Comparison of ENCODE assay signal across 22 cellular contexts in the genomic region with DNA sequence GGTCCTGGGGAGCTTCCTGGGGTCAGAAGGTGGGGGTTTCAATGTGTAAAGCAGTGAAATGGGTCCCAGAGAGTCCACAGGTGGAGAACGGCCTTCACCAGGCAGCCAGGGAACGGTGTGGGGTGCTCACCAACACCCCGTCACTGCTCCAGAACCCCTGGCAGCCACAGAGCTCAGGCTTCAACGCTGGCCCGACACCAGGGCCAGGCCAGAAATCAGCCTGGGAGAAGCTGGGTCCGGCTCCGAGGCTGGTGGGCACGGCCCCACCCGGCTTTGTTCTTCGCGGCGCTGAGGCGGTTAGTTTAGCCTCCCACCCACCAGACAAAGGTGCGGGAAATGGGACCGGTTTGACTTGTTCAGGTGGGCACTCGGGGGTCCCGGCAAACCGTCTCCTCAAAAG. TPM values are rescaled to one million over a fixed set of nuclear protein-coding genes. Genes with fewer than 3 reads are reported as not detected.
DNase-seq lines count a peak whose midpoint lies in the region; ATAC-seq, FAIRE-seq and TF ChIP-seq lines count a peak whose summit lies in the region.
"Had no signal": no experiment of that assay in that cellular context is flagged by ENCODE, and none has a peak within 500 bp of the region (broad histone marks: within the 10 kb centered on the region; RNA-seq: fewer than 3 reads in every experiment).

No MANE protein-coding gene starts in this region.

- no peak for TF ChIP-seq CTCF in HepG2 (CRISPR knock-in tag; IDR thresholded peaks at IDR 0.05)
- no peak for TF ChIP-seq CTCF in right lobe of liver (IDR thresholded peaks at IDR 0.05)
- no peak for TF ChIP-seq CTCF in H1 (IDR thresholded peaks at IDR 0.05; ENCODE audit: control extremely low read depth in 1 of 3, insufficient read depth in 1 of 3, low read depth in 1 of 3, low read length in 3 of 3)
- no peak for TF ChIP-seq CTCF in transverse colon (IDR thresholded peaks at IDR 0.05)

- H2BK15ac ChIP-seq in H1 (ENCODE audit: low read length) = 0 out of 2 replicates have a peak overlapping the region, but pooled peaks have one; percentile 46

- H3K56ac ChIP-seq in H1 (replicated peaks; ENCODE audit: insufficient read length, low read depth, low read length) = no peak overlapping the region

- peak overlapping the region; percentile 71; the same call in 1 of the 2 replicates for H2BK5ac ChIP-seq in H1 (ENCODE audit: low read depth, low read length)

- TF ChIP-seq POLR2A in HepG2 (IDR thresholded peaks at IDR 0.05; ENCODE audit: insufficient read depth in 1 of 2, low read depth in 2 of 2, low read length in 2 of 2) = no peak
- no peak for TF ChIP-seq POLR2A in right lobe of liver (IDR thresholded peaks at IDR 0.05)
- TF ChIP-seq POLR2A in H1 (IDR thresholded peaks at IDR 0.05; ENCODE audit: control extremely low read depth in 1 of 2, low read depth in 2 of 2, low read length in 2 of 2) = no peak
- TF ChIP-seq POLR2A in transverse colon (IDR thresholded peaks at IDR 0.05) = no peak

- intact Hi-C loops in HepG2 (cut with micrococcal nuclease; ENCODE audit: unreplicated experiment) = no loop called here
- intact Hi-C loops in right lobe of liver (cut with DNase I) = no loop called here
- intact Hi-C loops in transverse colon (cut with DNase I; ENCODE audit: low total_unique reads) = no loop called here

- H2BK20ac ChIP-seq in H1 (ENCODE audit: low read length) = 0 out of 2 replicates have a peak overlapping the region, but pooled peaks have one; percentile 95

- H4K20me1 ChIP-seq in HepG2 (ENCODE audit: insufficient read depth, low read length) (no peaks in the 10 kb centered on the region), H1 (replicated peaks in 1 of 2; ENCODE audit: control insufficient read depth in 1 of 2, insufficient read depth in 2 of 2, low read length in 2 of 2) (no peaks in the 10 kb centered on the region)

- 95% methylated on average over 13 of the region's 18 CpGs for WGBS in HepG2 (ENCODE audit: low lambda C conversion rate)
- WGBS in right lobe of liver (ENCODE audit: insufficient coverage, low coverage, low lambda C conversion rate, missing lambda C conversion rate) = no CpG with 5 or more reads among the region's 18 CpGs
- 85% methylated on average over 5 of the region's 18 CpGs; no CpG with 5 or more reads in 1 of the 2 experiments for WGBS in H1 (ENCODE audit: extremely low coverage in 1 of 2, insufficient coverage in 1 of 2, insufficient read length in 1 of 2, insufficient replicate concordance in 2 of 2, low coverage in 1 of 2, low lambda C conversion rate in 2 of 2, missing lambda C conversion rate in 1 of 2), 2 experiments
- 66% methylated on average over 18 of the region's 18 CpGs; no CpG with 5 or more reads in 1 of the 2 donors for WGBS in transverse colon (ENCODE audit: low coverage in 1 of 2), 2 donors

- no peak overlapping the region for H3K14ac ChIP-seq in H1 (ENCODE audit: insufficient read length)

- no TSS peak for BruUV-seq in HepG2 (replicated peaks; lab: Mats Ljungman, UMichigan)

- H3K4ac ChIP-seq in H1 (replicated peaks; ENCODE audit: insufficient read length, low read depth, low read length) = no peak overlapping the region

- peak overlapping the region; percentile 89 for H4K8ac ChIP-seq in H1 (ENCODE audit: extremely low read depth, insufficient read depth, low read length)

- no peak overlapping the region for H4K5ac ChIP-seq in H1 (ENCODE audit: insufficient read length, low read depth, low read length)

- no peak overlapping the region for H2AFZ ChIP-seq in HepG2 (ENCODE audit: low read length)
- no peak overlapping the region for H2AFZ ChIP-seq in H1 (ENCODE audit: low read length)
- H2AFZ ChIP-seq: GM23248 had no signal

- H3K9me3 ChIP-seq in HepG2 (ENCODE audit: low read length) (no peaks in the 10 kb centered on the region), right lobe of liver (no peaks in the 10 kb centered on the region), H1 (ENCODE audit: insufficient read depth in 2 of 2, low read depth in 1 of 2, low read length in 1 of 2) (no peaks in the 10 kb centered on the region), transverse colon (no peaks in the 10 kb centered on the region)
- H3K9me3 ChIP-seq: BE2C, HAP-1 had no signal

- FAIRE-seq in HepG2 (lab: Jason Lieb, UNC) (no peak), H1 (lab: Jason Lieb, UNC) (no peak)
- FAIRE-seq: A204.1, G401.6, GM12892 had no signal

- H2BK12ac ChIP-seq in H1 (ENCODE audit: low read depth, low read length) = no peak overlapping the region

- CTCF ChIA-PET in HepG2 (lab: Yijun Ruan, JAX; ENCODE audit: low intra/inter-chr PET ratio, low total read pairs) = no interaction called here
- CTCF ChIA-PET in H1 (lab: Charles Lee; ENCODE audit: partially characterized antibody) = interaction anchor here (0.6 to 1.2 kb wide), 2 partner anchors 18 to 602 kb away, joined by 3 read pairs; no protein-coding TSS in a partner anchor

- no peak overlapping the region for H2BK120ac ChIP-seq in H1 (replicated peaks; ENCODE audit: low read depth, low read length)

- no peak overlapping the region for H3K27ac ChIP-seq in HepG2 (ENCODE audit: extremely low read length, insufficient read depth, low read length)
- no peak overlapping the region for H3K27ac ChIP-seq in right lobe of liver
- no peak overlapping the region for H3K27ac ChIP-seq in H1 (ENCODE audit: low read depth, low read length)
- H3K27ac ChIP-seq in transverse colon = peak overlapping the region in 1 of 4 donors; percentile 45
- H3K27ac ChIP-seq: 22Rv1, GM23248 had no signal

- POLR2A ChIA-PET in HepG2 (lab: Yijun Ruan, JAX) = no interaction called here
- POLR2A ChIA-PET in H1 (lab: Charles Lee; ENCODE audit: partially characterized antibody) = no interaction called here

- DNase-seq in HepG2 (ENCODE audit: low spot score) = no peak
- no peak for DNase-seq in right lobe of liver
- peak; percentile 57 for DNase-seq in HT-29 (ENCODE audit: low spot score)
- DNase-seq in H1 (ENCODE audit: low read depth in 1 of 2, low spot score in 2 of 2) = no peak
- peak; percentile 7 for DNase-seq in transverse colon
- DNase-seq in SIG-M5 (lab: John Stamatoyannopoulos, UW) = no peak
- no peak for DNase-seq in activated CD4-positive, alpha-beta T cell treated with anti-CD3 and anti-CD28 coated beads, Interleukin-2, amount 50 U/mL, for 1 hour
- DNase-seq: BE2C; C1 segment of cervical spinal cord; Calu3; CD4-positive, alpha-beta memory T cell; COR-L47; DMS53; GM23248 had no signal

- peaks cover 2% of the 10 kb centered on the region; the same call in 1 of the 2 replicates for H3K23me2 ChIP-seq in H1 (ENCODE audit: low read depth, low read length)

- no peak for TF ChIP-seq RAD21 in HepG2 (CRISPR knock-in tag; IDR thresholded peaks at IDR 0.05)
- no peak for TF ChIP-seq RAD21 in H1 (IDR thresholded peaks at IDR 0.05 in 1 of 2, conservative IDR thresholded peaks at IDR 0.05 in 1 of 2; ENCODE audit: low read depth in 2 of 2, low read length in 2 of 2)

- no peak overlapping the region for H2AK5ac ChIP-seq in H1 (ENCODE audit: low read depth, low read length)

- H3K27me3 ChIP-seq in HepG2 (ENCODE audit: control insufficient read depth in 1 of 2, insufficient read depth in 2 of 2, low read length in 2 of 2) (no peaks in the 10 kb centered on the region), right lobe of liver (no peaks in the 10 kb centered on the region), H1 (replicated peaks in 1 of 4; ENCODE audit: control insufficient read depth in 3 of 4, extremely low read depth in 1 of 4, insufficient read depth in 3 of 4, low read length in 3 of 4) (peaks cover 0 to 7% (median 3%) of the 10 kb centered on the region in 4 experiments; a peak in 2 of 7 replicates), transverse colon (peaks cover 13% of the 10 kb centered on the region)
- H3K27me3 ChIP-seq: BE2C had no signal

- H3K23ac ChIP-seq in H1 (ENCODE audit: insufficient read length) = no peak overlapping the region

- in situ Hi-C loops in HepG2 (cut with HindIII; ENCODE audit: extremely low pct_ligation_motif_present, low pct_unique_long_range_greater_than_20kb) = no loop called here
- in situ Hi-C loops in transverse colon (cut with MboI; ENCODE audit: low pct_ligation_motif_present in 1 of 4, low pct_unique_long_range_greater_than_20kb in 1 of 4, low sequenced_read_pairs in 3 of 4) = no loop called here

- TF ChIP-seq EP300 in HepG2 (IDR thresholded peaks at IDR 0.05; ENCODE audit: low read depth in 2 of 2, low read length in 2 of 2) (no peak), HepG2 (CRISPR knock-in tag; IDR thresholded peaks at IDR 0.05; ENCODE audit: borderline replicate concordance) (no peak), H1 (IDR thresholded peaks at IDR 0.05; ENCODE audit: borderline replicate concordance in 1 of 2, low read depth in 2 of 2, low read length in 2 of 2) (no peak), transverse colon (IDR thresholded peaks at IDR 0.05; ENCODE audit: low read depth) (no peak)

- H3K4me2 ChIP-seq in HepG2 (ENCODE audit: low read depth, low read length) = no peak overlapping the region
- no peak overlapping the region for H3K4me2 ChIP-seq in H1 (ENCODE audit: insufficient read depth in 1 of 2, low read depth in 2 of 2, low read length in 2 of 2)

- no peak overlapping the region for H3K4me3 ChIP-seq in HepG2 (replicated peaks in 1 of 3; ENCODE audit: insufficient read depth in 1 of 3, low read depth in 2 of 3, low read length in 3 of 3)
- H3K4me3 ChIP-seq in right lobe of liver = no peak overlapping the region
- H3K4me3 ChIP-seq in H1 (ENCODE audit: extremely low read depth in 1 of 4, insufficient read depth in 2 of 4, low read depth in 3 of 4, low read length in 4 of 4) = no peak overlapping the region
- no peak overlapping the region for H3K4me3 ChIP-seq in transverse colon
- H3K4me3 ChIP-seq: GM23248, HAP-1 had no signal

- ATAC-seq in HepG2 (no peak), right lobe of liver (no peak), GM21528 (IDR thresholded peaks at IDR 0.05; ENCODE audit: low FRiP score, unreplicated experiment) (no peak)

- no peak overlapping the region for H4K91ac ChIP-seq in H1 (replicated peaks; ENCODE audit: insufficient read length, low read length)

- H3K79me2 ChIP-seq in HepG2 (ENCODE audit: insufficient read depth, low read length) = no peaks in the 10 kb centered on the region
- H3K79me2 ChIP-seq in H1 (ENCODE audit: control insufficient read depth in 1 of 2, insufficient read depth in 2 of 2, low read length in 2 of 2) = no peaks in the 10 kb centered on the region

- no peaks in the 10 kb centered on the region for H3K79me1 ChIP-seq in H1 (ENCODE audit: low read depth, low read length)

- H3K4me1 ChIP-seq in HepG2 (ENCODE audit: insufficient read depth, low read length) (peaks cover 18% of the 10 kb centered on the region; the same call in 1 of the 2 replicates), right lobe of liver (no peaks in the 10 kb centered on the region), H1 (replicated peaks in 1 of 4; ENCODE audit: control insufficient read depth in 3 of 4, insufficient read depth in 4 of 4, low read length in 3 of 4) (peaks cover 0 to 23% (median 8%) of the 10 kb centered on the region in 4 experiments; a peak in 6 of 7 replicates), transverse colon (peaks cover 18 to 60% (median 55%) of the 10 kb centered on the region in 4 donors)
- H3K4me1 ChIP-seq: BE2C, HAP-1 had no signal

- H3K36me3 ChIP-seq in HepG2 (replicated peaks in 1 of 2; ENCODE audit: control insufficient read depth in 1 of 2, insufficient read depth in 2 of 2, low read length in 2 of 2) (no peaks in the 10 kb centered on the region), right lobe of liver (no peaks in the 10 kb centered on the region), H1 (ENCODE audit: control insufficient read depth in 2 of 4, insufficient read depth in 4 of 4, low read length in 3 of 4) (no peaks in the 10 kb centered on the region), transverse colon (no peaks in the 10 kb centered on the region)
- H3K36me3 ChIP-seq: BE2C, HAP-1 had no signal

- H3K9ac ChIP-seq in HepG2 (ENCODE audit: insufficient read depth, low read depth, low read length) (no peak overlapping the region), H1 (replicated peaks in 1 of 4; ENCODE audit: extremely low read depth in 1 of 4, low read depth in 3 of 4, low read length in 3 of 4) (no peak overlapping the region)
- H3K9ac ChIP-seq: GM23248 had no signal

- no peak overlapping the region for H3K18ac ChIP-seq in H1 (ENCODE audit: extremely low read depth, low read length)

RNA-seq across cellular contexts. Expression of gene C1orf159, which starts 24.8 kb away (rescaled TPM):
- 3.8 and 6.7 TPM in 2 replicates for total RNA-seq in HepG2 (2016; rRNA removed; fragmentation: Illumina TruSeq; extraction: Trizol)
- 6.3 and 6.8 TPM in 2 replicates for total RNA-seq in HepG2 (2016; cell fraction: cytosol; rRNA removed; fragmentation: Illumina TruSeq; extraction: Trizol; ENCODE audit: low read depth)
- total RNA-seq in HepG2 (2016; cell fraction: insoluble cytoplasmic fraction; rRNA removed; fragmentation: Illumina TruSeq; extraction: Trizol) = 3.6 and 6.6 TPM in 2 replicates
- 7.4 and 7.9 TPM in 2 replicates for total RNA-seq in HepG2 (2016; cell fraction: membrane; rRNA removed; fragmentation: Illumina TruSeq; extraction: Trizol)
- total RNA-seq in HepG2 (2016; cell fraction: nucleus; rRNA removed; fragmentation: Illumina TruSeq; extraction: Trizol) = 6.3 and 7.7 TPM in 2 replicates
- 3.8 and 4.2 TPM in 2 replicates for polyA plus RNA-seq in HepG2 (2011; rRNA removed)
- 1.7 and 4.2 TPM in 2 replicates for polyA plus RNA-seq in HepG2 (2011; cell fraction: cytosol; rRNA removed)
- polyA plus RNA-seq in HepG2 (2011; cell fraction: nucleus; rRNA removed) = 22.9 and 35.9 TPM in 2 replicates
- 2.8 and 3.2 TPM in 2 replicates for polyA plus RNA-seq in HepG2 (2012)
- 4.7 and 6.0 TPM in 2 replicates for polyA plus RNA-seq in HepG2 (2016; cell fraction: cytosol; fragmentation: Illumina TruSeq; extraction: Trizol; ENCODE audit: low read depth)
- 3.5 and 4.0 TPM in 2 replicates for polyA plus RNA-seq in HepG2 (2016; cell fraction: insoluble cytoplasmic fraction; fragmentation: Illumina TruSeq; extraction: Trizol; ENCODE audit: low read depth)
- polyA plus RNA-seq in HepG2 (2016; cell fraction: membrane; fragmentation: Illumina TruSeq; extraction: Trizol; ENCODE audit: low read depth) = 7.0 and 8.1 TPM in 2 replicates
- polyA plus RNA-seq in HepG2 (2016; cell fraction: nucleus; fragmentation: Illumina TruSeq; extraction: Trizol; ENCODE audit: insufficient read depth, low read depth) = 19.9 and 20.1 TPM in 2 replicates
- polyA minus RNA-seq in HepG2 (2011; rRNA and poly(A)+ RNA removed; ENCODE audit: low replicate concordance) = 2.9 and 5.6 TPM in 2 replicates
- polyA minus RNA-seq in HepG2 (2011; cell fraction: cytosol; rRNA and poly(A)+ RNA removed) = 2.1 and 2.2 TPM in 2 replicates
- polyA minus RNA-seq in HepG2 (2011; cell fraction: nucleus; rRNA and poly(A)+ RNA removed) = 3.7 and 4.5 TPM in 2 replicates
- total RNA-seq in right lobe of liver = 1 to 10 TPM; 4.0 to 7.7 (median 6.4) TPM
- 61.4 and 67.6 TPM in 2 replicates for total RNA-seq in HT-29 (2014; rRNA removed; shearing (Covaris generic))
- total RNA-seq in H1 (2021; fragmentation: NEBNext Ultra II Directional; extraction: Animal tissue kit (Norgen Biotek cat#: 25700)) = 10.9 and 12.4 TPM in 2 replicates
- 10.0 and 15.7 TPM in 2 replicates for polyA plus RNA-seq in H1 (2011; rRNA removed)
- 11.1 TPM for polyA plus RNA-seq in H1 (2011; cell fraction: cytosol; rRNA removed)
- 45.2 TPM for polyA plus RNA-seq in H1 (2011; cell fraction: nucleus; rRNA removed)
- polyA plus RNA-seq in H1 (2012, experiment 1 of 2) = 6.7 to 11.8 TPM (median 10.8 TPM) in 4 replicates
- 9.1 TPM for polyA plus RNA-seq in H1 (2012, experiment 2 of 2)
- polyA plus RNA-seq in H1 (2013, experiment 1 of 2) = 8.9 TPM
- 8.4 TPM for polyA plus RNA-seq in H1 (2013, experiment 2 of 2)
- 2.8 and 4.3 TPM in 2 replicates for polyA minus RNA-seq in H1 (2011; rRNA and poly(A)+ RNA removed)
- polyA minus RNA-seq in H1 (2011; cell fraction: cytosol; rRNA and poly(A)+ RNA removed) = 5.1 TPM
- polyA minus RNA-seq in H1 (2011; cell fraction: nucleus; rRNA and poly(A)+ RNA removed) = 14.2 TPM
- total RNA-seq in transverse colon = 100 to 1,000 TPM in 1 of 4 donors, 10 to 100 TPM in 3; 23.6 to 108 (median 47.3) TPM

RNA-seq across cellular contexts. Expression of gene TTLL10, which starts 33.0 kb away (rescaled TPM):
- total RNA-seq in HepG2 (2016; rRNA removed; fragmentation: Illumina TruSeq; extraction: Trizol) (not detected in 2 replicates), right lobe of liver (not detected), transverse colon (under 1 TPM in 2 of 4 donors, not detected in 2; 0.40 to 0.48 TPM)
- not detected in 2 replicates for total RNA-seq in HepG2 (2016; cell fraction: cytosol; rRNA removed; fragmentation: Illumina TruSeq; extraction: Trizol; ENCODE audit: low read depth)
- total RNA-seq in HepG2 (2016; cell fraction: insoluble cytoplasmic fraction; rRNA removed; fragmentation: Illumina TruSeq; extraction: Trizol) = not detected in 2 replicates
- not detected in 2 replicates for total RNA-seq in HepG2 (2016; cell fraction: membrane; rRNA removed; fragmentation: Illumina TruSeq; extraction: Trizol)
- total RNA-seq in HepG2 (2016; cell fraction: nucleus; rRNA removed; fragmentation: Illumina TruSeq; extraction: Trizol) = not detected in 2 replicates
- polyA plus RNA-seq in HepG2 (2011; rRNA removed) (not detected in 2 replicates), H1 (2011; rRNA removed) (1.1 and 2.0 TPM in 2 replicates)
- 0.06 and 0.08 TPM in 2 replicates for polyA plus RNA-seq in HepG2 (2011; cell fraction: cytosol; rRNA removed)
- polyA plus RNA-seq in HepG2 (2011; cell fraction: nucleus; rRNA removed) = 0.24 and 0.48 TPM in 2 replicates
- 0.07 TPM in 1 of 2 replicates, not detected in the other for polyA plus RNA-seq in HepG2 (2012)
- not detected in 2 replicates for polyA plus RNA-seq in HepG2 (2016; cell fraction: cytosol; fragmentation: Illumina TruSeq; extraction: Trizol; ENCODE audit: low read depth)
- polyA plus RNA-seq in HepG2 (2016; cell fraction: insoluble cytoplasmic fraction; fragmentation: Illumina TruSeq; extraction: Trizol; ENCODE audit: low read depth) = not detected in 2 replicates
- not detected in 2 replicates for polyA plus RNA-seq in HepG2 (2016; cell fraction: membrane; fragmentation: Illumina TruSeq; extraction: Trizol; ENCODE audit: low read depth)
- not detected in 2 replicates for polyA plus RNA-seq in HepG2 (2016; cell fraction: nucleus; fragmentation: Illumina TruSeq; extraction: Trizol; ENCODE audit: insufficient read depth, low read depth)
- polyA minus RNA-seq in HepG2 (2011; rRNA and poly(A)+ RNA removed; ENCODE audit: low replicate concordance) = 0.18 TPM in 1 of 2 replicates, not detected in the other
- not detected in 2 replicates for polyA minus RNA-seq in HepG2 (2011; cell fraction: cytosol; rRNA and poly(A)+ RNA removed)
- polyA minus RNA-seq in HepG2 (2011; cell fraction: nucleus; rRNA and poly(A)+ RNA removed) = not detected in 2 replicates
- 5.8 and 6.6 TPM in 2 replicates for total RNA-seq in HT-29 (2014; rRNA removed; shearing (Covaris generic))
- total RNA-seq in H1 (2021; fragmentation: NEBNext Ultra II Directional; extraction: Animal tissue kit (Norgen Biotek cat#: 25700)) = 1.6 and 1.7 TPM in 2 replicates
- polyA plus RNA-seq in H1 (2011; cell fraction: cytosol; rRNA removed) = 1.0 TPM
- polyA plus RNA-seq in H1 (2011; cell fraction: nucleus; rRNA removed) = 3.8 TPM
- 0.94 to 4.7 TPM (median 1.1 TPM) in 4 replicates for polyA plus RNA-seq in H1 (2012, experiment 1 of 2)
- polyA plus RNA-seq in H1 (2012, experiment 2 of 2) = 0.24 TPM
- polyA plus RNA-seq in H1 (2013, experiment 1 of 2) = 0.73 TPM
- 0.55 TPM for polyA plus RNA-seq in H1 (2013, experiment 2 of 2)
- 0.51 and 1.3 TPM in 2 replicates for polyA minus RNA-seq in H1 (2011; rRNA and poly(A)+ RNA removed)
- polyA minus RNA-seq in H1 (2011; cell fraction: cytosol; rRNA and poly(A)+ RNA removed) = not detected
- 1.5 TPM for polyA minus RNA-seq in H1 (2011; cell fraction: nucleus; rRNA and poly(A)+ RNA removed)
- total RNA-seq: CD4-positive, alpha-beta memory T cell; GM23248; H4 had no signal
- polyA plus RNA-seq: AG04450, GM23248 had no signal

Comparison
In these comparisons a context has a peak if more than half of its experiments do, and no peak if none do; other contexts are left out.
1. DNase-seq: peak in HT-29 (single experiment) and transverse colon (single experiment); none in HepG2 (single experiment), right lobe of liver (0 of 3), H1 (0 of 2), SIG-M5 (single experiment) and activated CD4-positive, alpha-beta T cell treated with anti-CD3 and anti-CD28 coated beads, Interleukin-2, amount 50 U/mL, for 1 hour (single experiment).